13 cellular contexts compared by ENCODE assay signal in genomic region chr5:170483701-170484458, GRCh38. TPM values are rescaled to one million over a fixed set of nuclear protein-coding genes. Genes with fewer than 3 reads are reported as not detected.
DNase-seq lines count a peak whose midpoint lies in the region; ATAC-seq and TF ChIP-seq lines count a peak whose summit lies in the region.
"Had no signal": no experiment of that assay in that cellular context is flagged by ENCODE, and none has a peak within 500 bp of the region (broad histone marks: within the 10 kb centered on the region; RNA-seq: fewer than 3 reads in every experiment).

No MANE protein-coding gene starts in this region.

- H3K27ac ChIP-seq in prostate gland, result no peak overlapping the region
- H3K27ac ChIP-seq: epithelial cell of prostate, PC-9, upper lobe of right lung had no signal

- no peaks in the 10 kb centered on the region for H3K9me3 Mint-ChIP-seq in activated T-cell treated with anti-CD3 and anti-CD28 coated beads, Interleukin-2, amount 50 U/mL, for 4 hours
- no peaks in the 10 kb centered on the region for H3K9me3 Mint-ChIP-seq in stimulated activated effector memory CD8-positive, alpha-beta T cell treated with anti-CD3 and anti-CD28 coated beads, Interleukin-12 subunit alpha, Interleukin-12 subunit beta, amount 100 ng/mL, for 72 hours
- H3K9me3 Mint-ChIP-seq: activated B cell treated with CpG ODN at 0.5 μM for 24 hours; activated naive CD8-positive, alpha-beta T cell treated with anti-CD3 and anti-CD28 coated beads for 36 hours had no signal

- 57% methylated on average over 19 of the region's 19 CpGs for WGBS in prostate gland

- no peaks in the 10 kb centered on the region for H3K27me3 ChIP-seq in prostate gland (replicated peaks; ENCODE audit: insufficient read depth)
- H3K27me3 ChIP-seq: upper lobe of right lung had no signal

- H3K4me3 Mint-ChIP-seq in activated T-cell treated with anti-CD3 and anti-CD28 coated beads, Interleukin-2, amount 50 U/mL, for 4 hours, result no peak overlapping the region
- H3K4me3 Mint-ChIP-seq in stimulated activated effector memory CD8-positive, alpha-beta T cell treated with anti-CD3 and anti-CD28 coated beads, Interleukin-12 subunit alpha, Interleukin-12 subunit beta, amount 100 ng/mL, for 72 hours, result no peak overlapping the region
- H3K4me3 Mint-ChIP-seq: activated B cell treated with CpG ODN at 0.5 μM for 24 hours; activated naive CD8-positive, alpha-beta T cell treated with anti-CD3 and anti-CD28 coated beads for 36 hours had no signal

- peaks cover 10% of the 10 kb centered on the region for H3K27me3 Mint-ChIP-seq in activated T-cell treated with anti-CD3 and anti-CD28 coated beads, Interleukin-2, amount 50 U/mL, for 4 hours (ENCODE audit: low read depth)

- H3K9me3 ChIP-seq in prostate gland, result no peaks in the 10 kb centered on the region
- H3K9me3 ChIP-seq: upper lobe of right lung had no signal

- no peak overlapping the region for H3K27ac Mint-ChIP-seq in stimulated activated effector memory CD8-positive, alpha-beta T cell treated with anti-CD3 and anti-CD28 coated beads, Interleukin-12 subunit alpha, Interleukin-12 subunit beta, amount 100 ng/mL, for 72 hours
- H3K27ac Mint-ChIP-seq: activated B cell treated with CpG ODN at 0.5 μM for 24 hours; activated naive CD8-positive, alpha-beta T cell treated with anti-CD3 and anti-CD28 coated beads for 36 hours had no signal

- H3K4me3 ChIP-seq in prostate gland, result no peak overlapping the region
- H3K4me3 ChIP-seq: PC-9, upper lobe of right lung had no signal

- no peak for TF ChIP-seq POLR2A in prostate gland (IDR thresholded peaks at IDR 0.05)

- H3K36me3 Mint-ChIP-seq in activated T-cell treated with anti-CD3 and anti-CD28 coated beads, Interleukin-2, amount 50 U/mL, for 4 hours (ENCODE audit: insufficient read depth), result no peaks in the 10 kb centered on the region
- no peaks in the 10 kb centered on the region for H3K36me3 Mint-ChIP-seq in stimulated activated effector memory CD8-positive, alpha-beta T cell treated with anti-CD3 and anti-CD28 coated beads, Interleukin-12 subunit alpha, Interleukin-12 subunit beta, amount 100 ng/mL, for 72 hours
- H3K36me3 Mint-ChIP-seq: activated naive CD8-positive, alpha-beta T cell treated with anti-CD3 and anti-CD28 coated beads for 36 hours had no signal

- no peak for TF ChIP-seq CTCF in prostate gland (IDR thresholded peaks at IDR 0.05)

- no peaks in the 10 kb centered on the region for H3K36me3 ChIP-seq in prostate gland
- H3K36me3 ChIP-seq: upper lobe of right lung had no signal

- DNase-seq in activated T-cell treated with anti-CD3 and anti-CD28 coated beads for 4 hours, result peak; percentile 3
- DNase-seq in activated T-cell treated with anti-CD3 and anti-CD28 coated beads, Interleukin-2, amount 50 U/mL, for 4 hours, result no peak
- DNase-seq in NCI-H69 (lab: John Stamatoyannopoulos, UW), result peak; percentile 94
- peak; percentile 38 for DNase-seq in ecto neural progenitor cell (ENCODE audit: low spot score)
- DNase-seq in stimulated activated effector memory CD8-positive, alpha-beta T cell treated with anti-CD3 and anti-CD28 coated beads, Interleukin-12 subunit alpha, Interleukin-12 subunit beta, amount 100 ng/mL, for 72 hours (ENCODE audit: low spot score in 2 of 2), result no peak
- DNase-seq in prostate gland (ENCODE audit: low spot score), result no peak
- DNase-seq: activated B cell treated with CpG ODN at 0.5 μM for 24 hours; activated naive CD8-positive, alpha-beta T cell treated with anti-CD3 and anti-CD28 coated beads for 36 hours; upper lobe of right lung had no signal

- H3K4me1 ChIP-seq in prostate gland (replicated peaks), result no peaks in the 10 kb centered on the region
- H3K4me1 ChIP-seq: upper lobe of right lung had no signal

- H3K4me1 Mint-ChIP-seq in activated T-cell treated with anti-CD3 and anti-CD28 coated beads, Interleukin-2, amount 50 U/mL, for 4 hours (ENCODE audit: low read depth), result no peaks in the 10 kb centered on the region
- peaks cover 14% of the 10 kb centered on the region for H3K4me1 Mint-ChIP-seq in stimulated activated effector memory CD8-positive, alpha-beta T cell treated with anti-CD3 and anti-CD28 coated beads, Interleukin-12 subunit alpha, Interleukin-12 subunit beta, amount 100 ng/mL, for 72 hours
- H3K4me1 Mint-ChIP-seq: activated B cell treated with CpG ODN at 0.5 μM for 24 hours had no signal

- intact Hi-C loops in prostate gland (cut with DNase I), result no loop called here

- ATAC-seq in activated T-cell treated with anti-CD3 and anti-CD28 coated beads, Interleukin-2, amount 50 U/mL, for 4 hours, result no peak
- peak; percentile 11 for ATAC-seq in stimulated activated effector memory CD8-positive, alpha-beta T cell treated with anti-CD3 and anti-CD28 coated beads, Interleukin-12 subunit alpha, Interleukin-12 subunit beta, amount 100 ng/mL, for 72 hours
- ATAC-seq in GM19324 (IDR thresholded peaks at IDR 0.05; ENCODE audit: low FRiP score, unreplicated experiment) (no peak), GM19035 (IDR thresholded peaks at IDR 0.05; ENCODE audit: unreplicated experiment) (no peak)
- ATAC-seq: upper lobe of right lung had no signal

RNA-seq across cellular contexts. Expression of gene KCNIP1, which starts 19.9 kb away (rescaled TPM):
- total RNA-seq in activated T-cell treated with anti-CD3 and anti-CD28 coated beads, Interleukin-2, amount 50 U/mL, for 4 hours, result not detected
- 10 to 100 TPM in 1 of 2 donors, 1 to 10 TPM in 1; 1.6 to 13.5 TPM for total RNA-seq in prostate gland
- total RNA-seq: activated B cell treated with CpG ODN at 0.5 μM for 24 hours; activated naive CD8-positive, alpha-beta T cell treated with anti-CD3 and anti-CD28 coated beads for 36 hours; PC-9 had no signal

Comparison
In these comparisons a context has a peak if more than half of its experiments do, and no peak if none do; other contexts are left out.
1. DNase-seq: peak in activated T-cell treated with anti-CD3 and anti-CD28 coated beads for 4 hours (single experiment), NCI-H69 (single experiment) and ecto neural progenitor cell (single experiment); none in activated T-cell treated with anti-CD3 and anti-CD28 coated beads, Interleukin-2, amount 50 U/mL, for 4 hours (single experiment), stimulated activated effector memory CD8-positive, alpha-beta T cell treated with anti-CD3 and anti-CD28 coated beads, Interleukin-12 subunit alpha, Interleukin-12 subunit beta, amount 100 ng/mL, for 72 hours (0 of 2) and prostate gland (single experiment).